Comparison of ENCODE assay signal across 17 cellular contexts in the genomic region with DNA sequence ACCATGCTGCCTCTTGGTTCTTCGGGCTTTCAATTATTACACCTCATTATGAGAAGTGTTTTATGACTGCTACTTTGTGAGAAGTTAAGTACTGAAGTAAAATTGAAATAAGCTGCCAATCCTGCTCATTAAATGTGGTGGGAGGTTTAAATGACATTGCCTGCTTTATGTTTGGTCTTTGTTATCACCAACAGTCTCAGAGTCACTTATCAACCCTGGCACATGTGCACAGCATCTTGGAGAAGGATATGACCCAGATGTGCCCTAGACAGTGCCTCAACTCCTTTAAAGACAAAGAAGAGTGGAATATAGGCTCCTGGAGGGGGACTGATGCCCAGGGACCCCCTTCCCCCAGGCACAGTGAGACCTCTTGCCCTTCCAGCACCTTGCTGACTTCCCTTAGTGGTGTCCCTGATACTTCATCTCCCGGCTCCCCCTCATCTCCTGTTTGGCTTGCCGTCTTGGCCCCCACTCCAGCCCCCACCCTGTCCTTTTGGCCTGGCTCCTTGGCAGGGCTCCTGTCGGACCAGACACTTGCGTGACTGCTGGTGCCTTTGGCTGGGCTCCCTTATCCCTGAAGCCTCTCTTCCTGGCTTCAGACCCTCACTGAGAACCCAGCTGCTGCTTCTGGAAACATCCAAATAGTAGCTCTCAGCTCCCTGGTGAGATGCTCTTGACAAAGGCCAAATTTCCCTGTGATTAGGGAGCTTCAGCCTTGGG.
"Had no signal": no experiment of that assay in that cellular context is flagged by ENCODE, and none has a peak within 500 bp of the region (broad histone marks: within the 10 kb centered on the region; RNA-seq: fewer than 3 reads in every experiment).

No MANE protein-coding gene starts in this region.

- H3K36me3 ChIP-seq: gastrocnemius medialis, thoracic aorta, vagina had no signal

- H3K4me1 ChIP-seq: vagina had no signal

- H2AFZ ChIP-seq: hepatocyte had no signal

- ATAC-seq: activated T-helper 17 cell treated with anti-CD3 and anti-CD28 coated beads, Interleukin-2, amount 50 U/mL, for 72 hours; gastrocnemius medialis; naive thymus-derived CD8-positive, alpha-beta T cell; stimulated activated naive CD8-positive, alpha-beta T cell treated with anti-CD3 and anti-CD28 coated beads, Interleukin-15, amount 100 ng/mL, for 72 hours had no signal

- H3K4me2 ChIP-seq: hepatocyte had no signal

- H3K79me2 ChIP-seq: hepatocyte had no signal

- H3K27me3 ChIP-seq: gastrocnemius medialis, hepatocyte, vagina had no signal

- H3K27ac ChIP-seq: hepatocyte, thoracic aorta, vagina had no signal

- H3K4me3 ChIP-seq: gastrocnemius medialis, hepatocyte, thoracic aorta, vagina had no signal

- DNase-seq: activated B cell treated with CpG ODN at 0.5 μM for 24 hours; activated CD4-positive, alpha-beta T cell treated with anti-CD3 and anti-CD28 coated beads, Interleukin-2, amount 10 ng/mL, durations not matched to agents 7 days and 5 days; activated CD8-positive, alpha-beta memory T cell treated with anti-CD3 and anti-CD28 coated beads for 24 hours; activated naive CD4-positive, alpha-beta T cell treated with anti-CD3 and anti-CD28 coated beads, Interleukin-2, amount 10 ng/mL, durations not matched to agents 7 days and 5 days; activated T-cell treated with anti-CD3 and anti-CD28 coated beads for 4 hours; cortex of kidney; effector CD8-positive, alpha-beta T cell; gastrocnemius medialis; mammary epithelial cell; naive thymus-derived CD8-positive, alpha-beta T cell; stimulated activated CD4-positive, alpha-beta T cell treated with anti-CD3 and anti-CD28 coated beads, Interleukin-15, amount 100 ng/mL, for 24 hours; stimulated activated CD4-positive, alpha-beta T cell treated with anti-CD3 and anti-CD28 coated beads, Interleukin-4, amount 100 ng/mL, for 24 hours; stimulated activated naive CD8-positive, alpha-beta T cell treated with anti-CD3 and anti-CD28 coated beads, Interleukin-15, amount 100 ng/mL, for 72 hours had no signal

- H3K9me3 ChIP-seq: gastrocnemius medialis, thoracic aorta, vagina had no signal
